Comparison of ENCODE assay signal across 17 cellular contexts in the genomic region with DNA sequence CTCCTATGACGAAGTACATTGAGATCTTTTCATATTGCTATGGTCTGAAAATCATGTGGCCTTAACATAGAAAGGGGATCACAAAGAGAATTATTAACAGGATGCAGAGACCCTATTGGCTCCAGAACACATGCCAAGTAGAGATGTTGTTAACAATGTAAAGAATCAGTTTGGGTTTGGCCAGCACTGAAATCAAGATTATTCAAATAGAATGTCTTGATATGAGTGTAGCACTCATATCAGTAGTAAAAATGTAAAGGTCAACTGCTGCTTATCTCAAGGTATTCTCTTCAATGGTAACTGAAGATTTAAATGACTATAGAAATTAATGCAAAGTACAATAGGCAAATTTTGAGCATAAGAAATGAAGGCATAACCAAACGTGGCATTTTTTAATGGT.
DNase-seq lines count a peak whose midpoint lies in the region; ATAC-seq lines count a peak whose summit lies in the region.
"Had no signal": no experiment of that assay in that cellular context is flagged by ENCODE, and none has a peak within 500 bp of the region (broad histone marks: within the 10 kb centered on the region; RNA-seq: fewer than 3 reads in every experiment).

No MANE protein-coding gene starts in this region.

- ATAC-seq in GM19395 (IDR thresholded peaks at IDR 0.05; ENCODE audit: unreplicated experiment) (peak; percentile 43), HG02763 (IDR thresholded peaks at IDR 0.05; ENCODE audit: unreplicated experiment) (peak; percentile 55), HG03354 (IDR thresholded peaks at IDR 0.05; ENCODE audit: poor library complexity, severe bottlenecking, unreplicated experiment) (peak; percentile 60)

- no peak for DNase-seq in SHP77 treated with DMSO at 0.1 percent for 48 hours (lab: John Stamatoyannopoulos, UW)
- DNase-seq in NCI-H187 treated with DMSO at 0.1 percent for 48 hours (lab: John Stamatoyannopoulos, UW) = no peak
- no peak for DNase-seq in anterior cingulate cortex (lab: John Stamatoyannopoulos, UW)
- DNase-seq in stimulated activated CD4-positive, alpha-beta T cell treated with anti-CD3 and anti-CD28 coated beads, Interleukin-15, amount 100 ng/mL, for 24 hours = no peak
- DNase-seq: CD4-positive, CD25-positive, alpha-beta regulatory T cell; DMS79 treated with DMSO at 0.1 percent for 48 hours; Karpas-422; MV-4-11; NCI-H1105 treated with DMSO at 0.1 percent for 48 hours; NCI-H1694 treated with DMSO at 0.1 percent for 48 hours; NCI-H446; NCI-H526; OCI-M1; T-helper 9 cell had no signal
